19 cellular contexts compared by ENCODE assay signal in genomic region chr18:10101729-10102128, GRCh38.
DNase-seq lines count a peak whose midpoint lies in the region; ATAC-seq, FAIRE-seq and TF ChIP-seq lines count a peak whose summit lies in the region.
"Had no signal": no experiment of that assay in that cellular context is flagged by ENCODE, and none has a peak within 500 bp of the region (broad histone marks: within the 10 kb centered on the region; RNA-seq: fewer than 3 reads in every experiment).

No MANE protein-coding gene starts in this region.

- no peaks in the 10 kb centered on the region for H3K23me2 ChIP-seq in H1 (ENCODE audit: low read depth, low read length)

- H3K23ac ChIP-seq in H1 (ENCODE audit: insufficient read length) = no peak overlapping the region

- no peaks in the 10 kb centered on the region for H3K79me1 ChIP-seq in H1 (ENCODE audit: low read depth, low read length)

- H2BK120ac ChIP-seq in H1 (replicated peaks; ENCODE audit: low read depth, low read length) = peak overlapping the region; percentile 40

- DNase-seq in H1 (ENCODE audit: low read depth in 1 of 2, low spot score in 2 of 2) (no peak), suprapubic skin (ENCODE audit: low spot score in 2 of 2) (no peak), anterior cingulate cortex (lab: John Stamatoyannopoulos, UW) (no peak), DMS 273 treated with DMSO at 0.1 percent for 48 hours (lab: John Stamatoyannopoulos, UW) (no peak)
- DNase-seq: Calu3; CD4-positive, CD25-positive, alpha-beta regulatory T cell; DMS79; GDM1; NCI-H1694; NCI-H2171; NCI-H82; Peyer's patch; SHP77 had no signal

- TF ChIP-seq RAD21 in H1 (IDR thresholded peaks at IDR 0.05 in 1 of 2, conservative IDR thresholded peaks at IDR 0.05 in 1 of 2; ENCODE audit: low read depth in 2 of 2, low read length in 2 of 2) = no peak

- H3K79me2 ChIP-seq in H1 (ENCODE audit: control insufficient read depth in 1 of 2, insufficient read depth in 2 of 2, low read length in 2 of 2) = no peaks in the 10 kb centered on the region

- H2AK5ac ChIP-seq in H1 (ENCODE audit: low read depth, low read length) = no peak overlapping the region

- H3K36me3 ChIP-seq in BLaER1 = no peaks in the 10 kb centered on the region
- no peaks in the 10 kb centered on the region for H3K36me3 ChIP-seq in HUES64 (ENCODE audit: insufficient read depth, low read length)
- H3K36me3 ChIP-seq in H1 (ENCODE audit: control insufficient read depth in 2 of 4, insufficient read depth in 4 of 4, low read length in 3 of 4) = no peaks in the 10 kb centered on the region
- H3K36me3 ChIP-seq in neuron (ENCODE audit: insufficient read depth, low read length) = no peaks in the 10 kb centered on the region
- no peaks in the 10 kb centered on the region for H3K36me3 ChIP-seq in suprapubic skin
- H3K36me3 ChIP-seq: Peyer's patch had no signal

- H3K4me2 ChIP-seq in BLaER1 (peak overlapping the region; percentile 49), H1 (ENCODE audit: insufficient read depth in 1 of 2, low read depth in 2 of 2, low read length in 2 of 2) (peak overlapping the region; percentile 46 to 81)

- no peak overlapping the region for H3K56ac ChIP-seq in H1 (replicated peaks; ENCODE audit: insufficient read length, low read depth, low read length)

- no peak for TF ChIP-seq POLR2A in H1 (IDR thresholded peaks at IDR 0.05; ENCODE audit: control extremely low read depth in 1 of 2, low read depth in 2 of 2, low read length in 2 of 2)
- TF ChIP-seq POLR2A in suprapubic skin (IDR thresholded peaks at IDR 0.05) = no peak

- no peak for FAIRE-seq in H1 (lab: Jason Lieb, UNC)
- FAIRE-seq: A204.1 had no signal

- ATAC-seq in HG02970 (IDR thresholded peaks at IDR 0.05; ENCODE audit: low FRiP score, unreplicated experiment) = no peak
- ATAC-seq: SK-N-SH treated with all-trans-retinoic acid at 6 μM for 48 hours had no signal

- H2BK12ac ChIP-seq in H1 (ENCODE audit: low read depth, low read length) = peak overlapping the region; percentile 5; the same call in 1 of the 2 replicates

- peak overlapping the region; percentile 29 for H4K91ac ChIP-seq in H1 (replicated peaks; ENCODE audit: insufficient read length, low read length)

- H4K5ac ChIP-seq in H1 (ENCODE audit: insufficient read length, low read depth, low read length) = peak overlapping the region; percentile 37

- H3K9ac ChIP-seq in BLaER1 = no peak overlapping the region
- H3K9ac ChIP-seq in HUES64 (ENCODE audit: low read depth, low read length) = no peak overlapping the region
- no peak overlapping the region; a peak in 1 of 7 replicates for H3K9ac ChIP-seq in H1 (replicated peaks in 1 of 4; ENCODE audit: extremely low read depth in 1 of 4, low read depth in 3 of 4, low read length in 3 of 4)

- H4K20me1 ChIP-seq in BLaER1 = no peaks in the 10 kb centered on the region
- no peaks in the 10 kb centered on the region for H4K20me1 ChIP-seq in H1 (replicated peaks in 1 of 2; ENCODE audit: control insufficient read depth in 1 of 2, insufficient read depth in 2 of 2, low read length in 2 of 2)

- no peak for TF ChIP-seq CTCF in H1 (IDR thresholded peaks at IDR 0.05; ENCODE audit: control extremely low read depth in 1 of 3, insufficient read depth in 1 of 3, low read depth in 1 of 3, low read length in 3 of 3)
- TF ChIP-seq CTCF in suprapubic skin (IDR thresholded peaks at IDR 0.05) = no peak

- H2AFZ ChIP-seq in H1 (ENCODE audit: low read length) = peak overlapping the region; percentile 90
- H2AFZ ChIP-seq in neuron (ENCODE audit: low read depth, low read length) = peak overlapping the region; percentile 70

- H3K18ac ChIP-seq in H1 (ENCODE audit: extremely low read depth, low read length) = peak overlapping the region; percentile 62; the same call in 1 of the 2 replicates

- no peak overlapping the region for H4K8ac ChIP-seq in H1 (ENCODE audit: extremely low read depth, insufficient read depth, low read length)

- no peak overlapping the region; the same call in 1 of the 2 replicates for H2BK5ac ChIP-seq in H1 (ENCODE audit: low read depth, low read length)

- WGBS in HUES64 = 49% methylated on average over 5 of the region's 5 CpGs
- WGBS in H1 (ENCODE audit: extremely low coverage in 1 of 2, insufficient coverage in 1 of 2, insufficient read length in 1 of 2, insufficient replicate concordance in 2 of 2, low coverage in 1 of 2, low lambda C conversion rate in 2 of 2, missing lambda C conversion rate in 1 of 2), 2 experiments = 49% methylated on average over 5 of the region's 5 CpGs; no CpG with 5 or more reads in 1 of the 2 experiments
- WGBS in suprapubic skin = 85% methylated on average over 5 of the region's 5 CpGs

- no peak overlapping the region for H3K27ac ChIP-seq in BLaER1
- H3K27ac ChIP-seq in HUES64 (ENCODE audit: low read depth, low read length) = peak overlapping the region; percentile 77; the same call in 1 of the 2 replicates
- H3K27ac ChIP-seq in H1 (ENCODE audit: low read depth, low read length) = no peak overlapping the region
- no peak overlapping the region for H3K27ac ChIP-seq in suprapubic skin
- H3K27ac ChIP-seq: Peyer's patch had no signal

- H3K27me3 ChIP-seq in BLaER1 (no peaks in the 10 kb centered on the region), HUES64 (ENCODE audit: insufficient read depth, low read length) (no peaks in the 10 kb centered on the region), H1 (replicated peaks in 1 of 4; ENCODE audit: control insufficient read depth in 3 of 4, extremely low read depth in 1 of 4, insufficient read depth in 3 of 4, low read length in 3 of 4) (no peaks in the 10 kb centered on the region; a peak in 1 of 7 replicates), neuron (ENCODE audit: insufficient read depth, low read length) (no peaks in the 10 kb centered on the region), suprapubic skin (no peaks in the 10 kb centered on the region)
- H3K27me3 ChIP-seq: Peyer's patch had no signal

- TF ChIP-seq EP300 in H1 (IDR thresholded peaks at IDR 0.05; ENCODE audit: borderline replicate concordance in 1 of 2, low read depth in 2 of 2, low read length in 2 of 2) = no peak
- TF ChIP-seq EP300 in suprapubic skin (IDR thresholded peaks at IDR 0.05) = no peak

- peaks cover 15% of the 10 kb centered on the region for H3K4me1 ChIP-seq in BLaER1
- H3K4me1 ChIP-seq in HUES64 (ENCODE audit: insufficient read depth, low read length) = peaks cover 24% of the 10 kb centered on the region
- peaks cover 4 to 24% (median 18%) of the 10 kb centered on the region in 4 experiments for H3K4me1 ChIP-seq in H1 (replicated peaks in 1 of 4; ENCODE audit: control insufficient read depth in 3 of 4, insufficient read depth in 4 of 4, low read length in 3 of 4)
- peaks cover 19% of the 10 kb centered on the region for H3K4me1 ChIP-seq in neuron (ENCODE audit: insufficient read depth, low read length)
- peaks cover 12% of the 10 kb centered on the region for H3K4me1 ChIP-seq in suprapubic skin
- H3K4me1 ChIP-seq: Peyer's patch had no signal

- H3K9me3 ChIP-seq in BLaER1 = peaks cover 19% of the 10 kb centered on the region
- peaks cover 11% of the 10 kb centered on the region for H3K9me3 ChIP-seq in HUES64 (ENCODE audit: insufficient read depth, low read depth, low read length)
- peaks cover 0 to 9% of the 10 kb centered on the region in 2 experiments; a peak in 1 of 4 replicates for H3K9me3 ChIP-seq in H1 (ENCODE audit: insufficient read depth in 2 of 2, low read depth in 1 of 2, low read length in 1 of 2)
- H3K9me3 ChIP-seq in neuron (ENCODE audit: low read length) = peaks cover 4% of the 10 kb centered on the region
- no peaks in the 10 kb centered on the region for H3K9me3 ChIP-seq in suprapubic skin
- H3K9me3 ChIP-seq: Peyer's patch had no signal

- POLR2A ChIA-PET in H1 (lab: Charles Lee; ENCODE audit: partially characterized antibody) = interaction anchor here (1.1 kb wide), 1 partner anchor 27 kb away, joined by 3 read pairs; no protein-coding TSS in a partner anchor

- H3K4me3 ChIP-seq in BLaER1 (no peak overlapping the region), HUES64 (ENCODE audit: low read length) (no peak overlapping the region), H1 (ENCODE audit: extremely low read depth in 1 of 4, insufficient read depth in 2 of 4, low read depth in 3 of 4, low read length in 4 of 4) (peak overlapping the region in 1 of 4 experiments; percentile 42; a peak in 2 of 8 replicates), neuron (ENCODE audit: low read length) (peak overlapping the region; percentile 27), suprapubic skin (no peak overlapping the region)
- H3K4me3 ChIP-seq: Peyer's patch had no signal

- H2BK20ac ChIP-seq in H1 (ENCODE audit: low read length) = 0 out of 2 replicates have a peak overlapping the region, but pooled peaks have one; percentile 11

- CTCF ChIA-PET in H1 (lab: Charles Lee; ENCODE audit: partially characterized antibody) = interaction anchor here (0.7 to 1.2 kb wide), 3 partner anchors 13 to 381 kb away, joined by 3 read pairs; no protein-coding TSS in a partner anchor

- no peak overlapping the region for H2BK15ac ChIP-seq in H1 (ENCODE audit: low read length)

- H3K4ac ChIP-seq in H1 (replicated peaks; ENCODE audit: insufficient read length, low read depth, low read length) = peak overlapping the region; percentile 10

- H3K14ac ChIP-seq in H1 (ENCODE audit: insufficient read length) = no peak overlapping the region

TF ChIP-seq in H1, 55 proteins besides CTCF, POLR2A, EP300 and RAD21:
- TF ChIP-seq E2F6 (IDR thresholded peaks at IDR 0.05) (peak; percentile 0; the same call in 1 of the 2 replicates), JUN (IDR thresholded peaks at IDR 0.05; ENCODE audit: low read depth, low read length) (no peak)
